Comparison of ENCODE assay signal across 22 cellular contexts in genomic region chr13:111183087-111183645, GRCh38.
A peak's percentile ranks its signal among the peaks of the same experiment; 100 is the strongest.
DNase-seq lines count a peak whose midpoint lies in the region; TF ChIP-seq lines count a peak whose summit lies in the region.
"Had no signal": no experiment of that assay in that cellular context is flagged by ENCODE, and none has a peak within 500 bp of the region (broad histone marks: within the 10 kb centered on the region; RNA-seq: fewer than 3 reads in every experiment).

No MANE protein-coding gene starts in this region.

- no peaks in the 10 kb centered on the region for H3K9me3 Mint-ChIP-seq in activated CD4-positive, alpha-beta memory T cell treated with anti-CD3 and anti-CD28 coated beads for 36 hours
- no peaks in the 10 kb centered on the region for H3K9me3 Mint-ChIP-seq in activated CD4-positive, alpha-beta memory T cell treated with anti-CD3 and anti-CD28 coated beads, Interleukin-2, amount 10 ng/mL, durations not matched to agents 7 days and 5 days
- H3K9me3 Mint-ChIP-seq in IgD-negative memory B cell = no peaks in the 10 kb centered on the region
- peaks cover 0 to 2% (median 0%) of the 10 kb centered on the region in 5 experiments for H3K9me3 Mint-ChIP-seq in brain

- H3K27ac Mint-ChIP-seq in activated CD4-positive, alpha-beta memory T cell treated with anti-CD3 and anti-CD28 coated beads for 36 hours = peak overlapping the region; percentile 38
- no peak overlapping the region for H3K27ac Mint-ChIP-seq in activated CD4-positive, alpha-beta memory T cell treated with anti-CD3 and anti-CD28 coated beads, Interleukin-2, amount 10 ng/mL, durations not matched to agents 7 days and 5 days
- H3K27ac Mint-ChIP-seq in IgD-negative memory B cell (peak overlapping the region; percentile 86 to 94 (median 94)), brain (peak overlapping the region in 3 of 5 experiments; percentile 14 to 88 (median 73))

- H3K36me3 Mint-ChIP-seq in activated CD4-positive, alpha-beta memory T cell treated with anti-CD3 and anti-CD28 coated beads for 36 hours = peaks cover 6% of the 10 kb centered on the region
- peaks cover 37% of the 10 kb centered on the region for H3K36me3 Mint-ChIP-seq in activated CD4-positive, alpha-beta memory T cell treated with anti-CD3 and anti-CD28 coated beads, Interleukin-2, amount 10 ng/mL, durations not matched to agents 7 days and 5 days (ENCODE audit: low read depth)
- H3K36me3 Mint-ChIP-seq in IgD-negative memory B cell (peaks cover 5% of the 10 kb centered on the region), brain (peaks cover 17% of the 10 kb centered on the region)

- H3K79me2 ChIP-seq in trophoblast cell (ENCODE audit: control insufficient read depth, insufficient read depth, low read length, poor library complexity) = peaks cover 2% of the 10 kb centered on the region

- no peak overlapping the region for H4K8ac ChIP-seq in trophoblast cell (ENCODE audit: low read depth, low read length)

- TF ChIP-seq CTCF in brain (conservative IDR thresholded peaks at IDR 0.05) = no peak

- no peak overlapping the region for H2BK5ac ChIP-seq in trophoblast cell (ENCODE audit: low read depth, low read length, poor library complexity)

- no peak overlapping the region for H2AK5ac ChIP-seq in trophoblast cell (ENCODE audit: low read length)

- no peak overlapping the region for H3K9ac ChIP-seq in trophoblast cell (ENCODE audit: low read length)

- peaks cover 84% of the 10 kb centered on the region for H3K4me1 Mint-ChIP-seq in activated CD4-positive, alpha-beta memory T cell treated with anti-CD3 and anti-CD28 coated beads for 36 hours (ENCODE audit: low read depth)
- peaks cover 84% of the 10 kb centered on the region for H3K4me1 Mint-ChIP-seq in activated CD4-positive, alpha-beta memory T cell treated with anti-CD3 and anti-CD28 coated beads, Interleukin-2, amount 10 ng/mL, durations not matched to agents 7 days and 5 days
- H3K4me1 Mint-ChIP-seq in IgD-negative memory B cell (peaks cover 66 to 84% (median 68%) of the 10 kb centered on the region in 3 donors), brain (peaks cover 87% of the 10 kb centered on the region)

- H3K14ac ChIP-seq in trophoblast cell (ENCODE audit: low read length) = no peak overlapping the region

- no peak overlapping the region for H3K18ac ChIP-seq in trophoblast cell (ENCODE audit: low read length)

- no peaks in the 10 kb centered on the region for H3K27me3 Mint-ChIP-seq in activated CD4-positive, alpha-beta memory T cell treated with anti-CD3 and anti-CD28 coated beads for 36 hours
- no peaks in the 10 kb centered on the region for H3K27me3 Mint-ChIP-seq in activated CD4-positive, alpha-beta memory T cell treated with anti-CD3 and anti-CD28 coated beads, Interleukin-2, amount 10 ng/mL, durations not matched to agents 7 days and 5 days
- H3K27me3 Mint-ChIP-seq in IgD-negative memory B cell (no peaks in the 10 kb centered on the region), brain (no peaks in the 10 kb centered on the region)

- no peak overlapping the region for H3K4me2 ChIP-seq in trophoblast cell (ENCODE audit: low read length)

- H3K27me3 ChIP-seq in trophoblast cell (ENCODE audit: insufficient read depth, low read length) = no peaks in the 10 kb centered on the region
- H3K27me3 ChIP-seq: brain microvascular endothelial cell, MG63, right atrium auricular region, uterus had no signal

- CTCF ChIA-PET in activated CD4-positive, alpha-beta memory T cell treated with anti-CD3 and anti-CD28 coated beads for 36 hours (lab: Charles Lee) = interaction anchor here (1.4 to 2.0 kb wide), 2 partner anchors 25 to 116 kb away, joined by 4 to 5 read pairs; no protein-coding TSS in a partner anchor
- CTCF ChIA-PET in activated CD4-positive, alpha-beta memory T cell treated with anti-CD3 and anti-CD28 coated beads, Interleukin-2, amount 10 ng/mL, durations not matched to agents 7 days and 5 days (lab: Charles Lee) = interaction anchor here (1.9 to 2.5 kb wide), 2 partner anchors 21 to 32 kb away, joined by 4 to 6 read pairs; no protein-coding TSS in a partner anchor

- H2AFZ ChIP-seq in trophoblast cell (ENCODE audit: insufficient read depth, low read length, poor library complexity) = no peak overlapping the region

- no peaks in the 10 kb centered on the region for H3K79me1 ChIP-seq in trophoblast cell (ENCODE audit: low read length)

- no peak overlapping the region for H2BK120ac ChIP-seq in trophoblast cell (ENCODE audit: insufficient read depth, low read length, poor library complexity)

- peaks cover 7 to 10% of the 10 kb centered on the region in 2 experiments for H3K4me1 ChIP-seq in trophoblast cell (ENCODE audit: control insufficient read depth in 1 of 2, insufficient read depth in 2 of 2, low read length in 2 of 2)

- no peak overlapping the region for H4K12ac ChIP-seq in trophoblast cell (ENCODE audit: low read depth, low read length)

- H2BK12ac ChIP-seq in trophoblast cell (ENCODE audit: low read length) = no peak overlapping the region

- no peak overlapping the region for H3K4me3 ChIP-seq in trophoblast cell (ENCODE audit: low read depth, low read length)
- H3K4me3 ChIP-seq: lower lobe of right lung, MG63, right atrium auricular region, uterus had no signal

- H3K23ac ChIP-seq in trophoblast cell (ENCODE audit: low read length) = no peak overlapping the region

- no peaks in the 10 kb centered on the region for H3K9me3 ChIP-seq in trophoblast cell (ENCODE audit: insufficient read depth, low read depth, low read length)
- H3K9me3 ChIP-seq: lower lobe of right lung, MG63, right atrium auricular region, uterus had no signal

- intact Hi-C loops in activated CD4-positive, alpha-beta memory T cell treated with anti-CD3 and anti-CD28 coated beads for 36 hours (cut with micrococcal nuclease) = loop anchor here (10.0 kb wide), 3 partner anchors 238 to 468 kb away; partner anchors contain the start of genes ANKRD10 and ING1

- no peak overlapping the region for H3K4me3 Mint-ChIP-seq in activated CD4-positive, alpha-beta memory T cell treated with anti-CD3 and anti-CD28 coated beads for 36 hours
- H3K4me3 Mint-ChIP-seq in activated CD4-positive, alpha-beta memory T cell treated with anti-CD3 and anti-CD28 coated beads, Interleukin-2, amount 10 ng/mL, durations not matched to agents 7 days and 5 days = no peak overlapping the region
- H3K4me3 Mint-ChIP-seq in IgD-negative memory B cell (peak overlapping the region in 2 of 4 donors; percentile 7 to 89), brain (no peak overlapping the region)

- H3K4ac ChIP-seq in trophoblast cell (ENCODE audit: low read depth, low read length) = peak overlapping the region; percentile 23

- no peak overlapping the region for H3K27ac ChIP-seq in trophoblast cell (ENCODE audit: low read depth, low read length)
- H3K27ac ChIP-seq: brain microvascular endothelial cell, epithelial cell of prostate, lower lobe of right lung had no signal

- DNase-seq in activated CD4-positive, alpha-beta memory T cell treated with anti-CD3 and anti-CD28 coated beads for 36 hours = no peak
- no peak for DNase-seq in activated CD4-positive, alpha-beta memory T cell treated with anti-CD3 and anti-CD28 coated beads, Interleukin-2, amount 10 ng/mL, durations not matched to agents 7 days and 5 days
- DNase-seq in trophoblast cell (no peak), NCI-H2107 treated with DMSO at 0.1 percent for 48 hours (lab: John Stamatoyannopoulos, UW; ENCODE audit: unreplicated experiment) (no peak), HuH-7.5 (ENCODE audit: low spot score) (no peak), dedifferentiated amniotic fluid mesenchymal stem cell (ENCODE audit: extremely low spot score) (no peak)
- DNase-seq: activated CD4-positive, alpha-beta T cell treated with anti-CD3 and anti-CD28 coated beads for 4 hours; brain microvascular endothelial cell; hippocampal formation; islet precursor cell; lower lobe of right lung; MG63; NCI-H1417 treated with DMSO at 0.1 percent for 48 hours; NCI-H2107; NCI-H69; stimulated activated CD8-positive, alpha-beta memory T cell treated with anti-CD3 and anti-CD28 coated beads, Interleukin-4, amount 100 ng/mL, for 48 hours; SW 1271; uterus had no signal

- POLR2A ChIA-PET in activated CD4-positive, alpha-beta memory T cell treated with anti-CD3 and anti-CD28 coated beads for 36 hours (lab: Charles Lee) = no interaction called here
- POLR2A ChIA-PET in activated CD4-positive, alpha-beta memory T cell treated with anti-CD3 and anti-CD28 coated beads, Interleukin-2, amount 10 ng/mL, durations not matched to agents 7 days and 5 days (lab: Charles Lee) = interaction anchor here (1.5 kb wide), 1 partner anchor 30 kb away, joined by 6 read pairs; no protein-coding TSS in a partner anchor

- H4K91ac ChIP-seq in trophoblast cell (ENCODE audit: low read depth, low read length) = no peak overlapping the region

- H3K36me3 ChIP-seq in trophoblast cell (ENCODE audit: control insufficient read depth in 1 of 2, insufficient read depth in 2 of 2, low read length in 2 of 2) = peaks cover 0 to 2% of the 10 kb centered on the region in 2 experiments
- H3K36me3 ChIP-seq: brain microvascular endothelial cell, lower lobe of right lung, MG63, right atrium auricular region, uterus had no signal

- no CpG with 5 or more reads among the region's 6 CpGs for whole genome bisulfite sequencing in trophoblast cell (ENCODE audit: extremely low coverage, insufficient coverage, insufficient read length)
